In the genomic region with DNA sequence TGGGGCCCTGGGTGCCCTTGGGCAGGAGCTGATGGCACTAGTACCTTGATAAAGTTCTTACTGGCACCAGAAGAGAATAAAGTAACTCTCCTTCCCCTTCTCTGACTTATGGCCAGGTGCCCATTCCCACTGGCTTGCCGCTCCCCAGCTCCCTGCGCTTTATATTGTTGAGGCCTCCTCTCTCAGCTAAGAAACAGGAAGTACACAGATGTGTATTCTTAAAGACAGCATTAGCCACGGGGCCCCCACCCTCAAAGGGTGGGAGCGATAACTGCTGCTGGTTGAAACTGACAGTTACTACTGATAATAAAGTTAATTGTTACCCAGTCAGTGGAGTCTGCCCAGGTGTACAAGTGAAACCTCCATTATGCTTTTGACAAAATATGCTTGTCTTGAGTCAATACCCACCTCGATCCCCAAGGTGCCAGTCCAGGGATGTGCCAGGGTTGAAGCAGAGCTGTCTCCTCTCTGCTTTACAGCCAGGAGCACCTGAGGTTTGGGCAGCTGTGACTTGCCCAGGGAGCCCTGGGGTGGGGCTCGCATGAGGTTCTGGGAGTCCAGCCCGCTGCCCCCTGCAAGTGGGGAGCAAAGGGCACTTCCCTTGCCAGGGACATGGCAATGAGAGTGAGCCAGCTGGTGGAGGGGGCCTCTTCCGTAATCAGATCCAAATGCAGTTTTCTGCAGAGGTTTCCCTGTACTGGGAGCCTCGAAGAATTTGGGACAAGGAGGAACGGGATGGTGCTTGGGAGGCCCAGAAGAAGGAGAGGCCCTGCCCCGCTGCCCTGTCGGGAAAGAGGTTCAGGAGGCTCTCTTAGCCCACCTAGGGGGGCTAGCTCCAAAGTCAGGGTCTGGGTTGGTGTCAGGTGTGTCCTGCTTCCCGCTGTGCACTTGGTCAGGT, we compare ENCODE assay signal across 1 cellular context.
A peak's percentile ranks its signal among the peaks of the same experiment; 100 is the strongest.
TF ChIP-seq lines count a peak whose summit lies in the region.

No MANE protein-coding gene starts in this region.

TF ChIP-seq in K562, 482 proteins besides CTCF, POLR2A, EP300 and RAD21 (continued from another document and continues in another):
- TF ChIP-seq, protein P1, sequence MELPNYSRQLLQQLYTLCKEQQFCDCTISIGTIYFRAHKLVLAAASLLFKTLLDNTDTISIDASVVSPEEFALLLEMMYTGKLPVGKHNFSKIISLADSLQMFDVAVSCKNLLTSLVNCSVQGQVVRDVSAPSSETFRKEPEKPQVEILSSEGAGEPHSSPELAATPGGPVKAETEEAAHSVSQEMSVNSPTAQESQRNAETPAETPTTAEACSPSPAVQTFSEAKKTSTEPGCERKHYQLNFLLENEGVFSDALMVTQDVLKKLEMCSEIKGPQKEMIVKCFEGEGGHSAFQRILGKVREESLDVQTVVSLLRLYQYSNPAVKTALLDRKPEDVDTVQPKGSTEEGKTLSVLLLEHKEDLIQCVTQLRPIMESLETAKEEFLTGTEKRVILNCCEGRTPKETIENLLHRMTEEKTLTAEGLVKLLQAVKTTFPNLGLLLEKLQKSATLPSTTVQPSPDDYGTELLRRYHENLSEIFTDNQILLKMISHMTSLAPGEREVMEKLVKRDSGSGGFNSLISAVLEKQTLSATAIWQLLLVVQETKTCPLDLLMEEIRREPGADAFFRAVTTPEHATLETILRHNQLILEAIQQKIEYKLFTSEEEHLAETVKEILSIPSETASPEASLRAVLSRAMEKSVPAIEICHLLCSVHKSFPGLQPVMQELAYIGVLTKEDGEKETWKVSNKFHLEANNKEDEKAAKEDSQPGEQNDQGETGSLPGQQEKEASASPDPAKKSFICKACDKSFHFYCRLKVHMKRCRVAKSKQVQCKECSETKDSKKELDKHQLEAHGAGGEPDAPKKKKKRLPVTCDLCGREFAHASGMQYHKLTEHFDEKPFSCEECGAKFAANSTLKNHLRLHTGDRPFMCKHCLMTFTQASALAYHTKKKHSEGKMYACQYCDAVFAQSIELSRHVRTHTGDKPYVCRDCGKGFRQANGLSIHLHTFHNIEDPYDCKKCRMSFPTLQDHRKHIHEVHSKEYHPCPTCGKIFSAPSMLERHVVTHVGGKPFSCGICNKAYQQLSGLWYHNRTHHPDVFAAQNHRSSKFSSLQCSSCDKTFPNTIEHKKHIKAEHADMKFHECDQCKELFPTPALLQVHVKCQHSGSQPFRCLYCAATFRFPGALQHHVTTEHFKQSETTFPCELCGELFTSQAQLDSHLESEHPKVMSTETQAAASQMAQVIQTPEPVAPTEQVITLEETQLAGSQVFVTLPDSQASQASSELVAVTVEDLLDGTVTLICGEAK (IDR thresholded peaks at IDR 0.05), result peak; percentile 94
- TF ChIP-seq, protein P1 (CRISPR knock-in tag; IDR thresholded peaks at IDR 0.05), result peak; percentile 55
- TF ChIP-seq BACH1 (tag; IDR thresholded peaks at IDR 0.05) (no peak), RCOR1 (IDR thresholded peaks at IDR 0.05; ENCODE audit: borderline replicate concordance in 1 of 2, low read depth in 2 of 2, low read length in 2 of 2) (peak in 1 of 2 experiments; percentile 64; a peak in 1 of 4 replicates), HOXB6 (CRISPR knock-in tag; IDR thresholded peaks at IDR 0.05; ENCODE audit: borderline replicate concordance) (no peak), MECOM (CRISPR knock-in tag; IDR thresholded peaks at IDR 0.05) (0 out of 2 replicates have a peak, but pooled peaks have one; percentile 39), ZNF347 (CRISPR knock-in tag; IDR thresholded peaks at IDR 0.05; ENCODE audit: low read depth) (no peak), CBFA2T2 (conservative IDR thresholded peaks at IDR 0.05) (0 out of 2 replicates have a peak, but pooled peaks have one; percentile 25), LEF1 (IDR thresholded peaks at IDR 0.05) (peak; percentile 48; the same call in 1 of the 2 replicates), NRF1 (conservative IDR thresholded peaks at IDR 0.05 in 1 of 2, IDR thresholded peaks at IDR 0.05 in 1 of 2) (peak in 1 of 2 experiments; percentile 14; a peak in 1 of 4 replicates), POLR2AphosphoS5 (IDR thresholded peaks at IDR 0.05; ENCODE audit: control insufficient read depth, insufficient read depth, low read depth, low read length) (peak; percentile 64), POU5F1 (IDR thresholded peaks at IDR 0.05; ENCODE audit: borderline replicate concordance, low read depth, low read length, partially characterized antibody) (no peak), PHF8 (IDR thresholded peaks at IDR 0.05; ENCODE audit: borderline replicate concordance, low read length) (peak; percentile 44; the same call in 1 of the 2 replicates), DMBX1 (CRISPR knock-in tag; IDR thresholded peaks at IDR 0.05; ENCODE audit: borderline replicate concordance) (peak; percentile 41; the same call in 1 of the 2 replicates), MAZ (CRISPR knock-in tag; conservative IDR thresholded peaks at IDR 0.05 in 1 of 2, IDR thresholded peaks at IDR 0.05 in 1 of 2) (peak; percentile 37 to 86; a peak in 3 of 4 replicates), NEUROD1 (IDR thresholded peaks at IDR 0.05; ENCODE audit: borderline replicate concordance, low read depth, low read length, partially characterized antibody) (no peak), SOX6 (IDR thresholded peaks at IDR 0.05) (peak; percentile 89), TCFL5 (CRISPR knock-in tag; conservative IDR thresholded peaks at IDR 0.05) (no peak), ETV6 (IDR thresholded peaks at IDR 0.05; ENCODE audit: borderline replicate concordance in 1 of 2, low read depth in 2 of 2, low read length in 1 of 2) (peak in 1 of 2 experiments; percentile 59; a peak in 1 of 4 replicates), ETV6 (CRISPR knock-in tag; IDR thresholded peaks at IDR 0.05; ENCODE audit: borderline replicate concordance) (no peak), CHD4 (IDR thresholded peaks at IDR 0.05; ENCODE audit: insufficient read depth, insufficient replicate concordance, low read depth, low read length, poor library complexity, severe bottlenecking) (peak; percentile 84), RBFOX2 (IDR thresholded peaks at IDR 0.05; ENCODE audit: low read depth, low read length) (peak; percentile 38)
- TF ChIP-seq, protein P2, sequence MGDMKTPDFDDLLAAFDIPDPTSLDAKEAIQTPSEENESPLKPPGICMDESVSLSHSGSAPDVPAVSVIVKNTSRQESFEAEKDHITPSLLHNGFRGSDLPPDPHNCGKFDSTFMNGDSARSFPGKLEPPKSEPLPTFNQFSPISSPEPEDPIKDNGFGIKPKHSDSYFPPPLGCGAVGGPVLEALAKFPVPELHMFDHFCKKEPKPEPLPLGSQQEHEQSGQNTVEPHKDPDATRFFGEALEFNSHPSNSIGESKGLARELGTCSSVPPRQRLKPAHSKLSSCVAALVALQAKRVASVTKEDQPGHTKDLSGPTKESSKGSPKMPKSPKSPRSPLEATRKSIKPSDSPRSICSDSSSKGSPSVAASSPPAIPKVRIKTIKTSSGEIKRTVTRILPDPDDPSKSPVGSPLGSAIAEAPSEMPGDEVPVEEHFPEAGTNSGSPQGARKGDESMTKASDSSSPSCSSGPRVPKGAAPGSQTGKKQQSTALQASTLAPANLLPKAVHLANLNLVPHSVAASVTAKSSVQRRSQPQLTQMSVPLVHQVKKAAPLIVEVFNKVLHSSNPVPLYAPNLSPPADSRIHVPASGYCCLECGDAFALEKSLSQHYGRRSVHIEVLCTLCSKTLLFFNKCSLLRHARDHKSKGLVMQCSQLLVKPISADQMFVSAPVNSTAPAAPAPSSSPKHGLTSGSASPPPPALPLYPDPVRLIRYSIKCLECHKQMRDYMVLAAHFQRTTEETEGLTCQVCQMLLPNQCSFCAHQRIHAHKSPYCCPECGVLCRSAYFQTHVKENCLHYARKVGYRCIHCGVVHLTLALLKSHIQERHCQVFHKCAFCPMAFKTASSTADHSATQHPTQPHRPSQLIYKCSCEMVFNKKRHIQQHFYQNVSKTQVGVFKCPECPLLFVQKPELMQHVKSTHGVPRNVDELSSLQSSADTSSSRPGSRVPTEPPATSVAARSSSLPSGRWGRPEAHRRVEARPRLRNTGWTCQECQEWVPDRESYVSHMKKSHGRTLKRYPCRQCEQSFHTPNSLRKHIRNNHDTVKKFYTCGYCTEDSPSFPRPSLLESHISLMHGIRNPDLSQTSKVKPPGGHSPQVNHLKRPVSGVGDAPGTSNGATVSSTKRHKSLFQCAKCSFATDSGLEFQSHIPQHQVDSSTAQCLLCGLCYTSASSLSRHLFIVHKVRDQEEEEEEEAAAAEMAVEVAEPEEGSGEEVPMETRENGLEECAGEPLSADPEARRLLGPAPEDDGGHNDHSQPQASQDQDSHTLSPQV (IDR thresholded peaks at IDR 0.05), result peak; percentile 81
- TF ChIP-seq, protein P3, sequence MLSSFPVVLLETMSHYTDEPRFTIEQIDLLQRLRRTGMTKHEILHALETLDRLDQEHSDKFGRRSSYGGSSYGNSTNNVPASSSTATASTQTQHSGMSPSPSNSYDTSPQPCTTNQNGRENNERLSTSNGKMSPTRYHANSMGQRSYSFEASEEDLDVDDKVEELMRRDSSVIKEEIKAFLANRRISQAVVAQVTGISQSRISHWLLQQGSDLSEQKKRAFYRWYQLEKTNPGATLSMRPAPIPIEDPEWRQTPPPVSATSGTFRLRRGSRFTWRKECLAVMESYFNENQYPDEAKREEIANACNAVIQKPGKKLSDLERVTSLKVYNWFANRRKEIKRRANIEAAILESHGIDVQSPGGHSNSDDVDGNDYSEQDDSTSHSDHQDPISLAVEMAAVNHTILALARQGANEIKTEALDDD (IDR thresholded peaks at IDR 0.05), result peak; percentile 94
- TF ChIP-seq, protein P4, sequence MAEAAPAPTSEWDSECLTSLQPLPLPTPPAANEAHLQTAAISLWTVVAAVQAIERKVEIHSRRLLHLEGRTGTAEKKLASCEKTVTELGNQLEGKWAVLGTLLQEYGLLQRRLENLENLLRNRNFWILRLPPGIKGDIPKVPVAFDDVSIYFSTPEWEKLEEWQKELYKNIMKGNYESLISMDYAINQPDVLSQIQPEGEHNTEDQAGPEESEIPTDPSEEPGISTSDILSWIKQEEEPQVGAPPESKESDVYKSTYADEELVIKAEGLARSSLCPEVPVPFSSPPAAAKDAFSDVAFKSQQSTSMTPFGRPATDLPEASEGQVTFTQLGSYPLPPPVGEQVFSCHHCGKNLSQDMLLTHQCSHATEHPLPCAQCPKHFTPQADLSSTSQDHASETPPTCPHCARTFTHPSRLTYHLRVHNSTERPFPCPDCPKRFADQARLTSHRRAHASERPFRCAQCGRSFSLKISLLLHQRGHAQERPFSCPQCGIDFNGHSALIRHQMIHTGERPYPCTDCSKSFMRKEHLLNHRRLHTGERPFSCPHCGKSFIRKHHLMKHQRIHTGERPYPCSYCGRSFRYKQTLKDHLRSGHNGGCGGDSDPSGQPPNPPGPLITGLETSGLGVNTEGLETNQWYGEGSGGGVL (CRISPR knock-in tag; IDR thresholded peaks at IDR 0.05), result no peak
- TF ChIP-seq, protein P5, sequence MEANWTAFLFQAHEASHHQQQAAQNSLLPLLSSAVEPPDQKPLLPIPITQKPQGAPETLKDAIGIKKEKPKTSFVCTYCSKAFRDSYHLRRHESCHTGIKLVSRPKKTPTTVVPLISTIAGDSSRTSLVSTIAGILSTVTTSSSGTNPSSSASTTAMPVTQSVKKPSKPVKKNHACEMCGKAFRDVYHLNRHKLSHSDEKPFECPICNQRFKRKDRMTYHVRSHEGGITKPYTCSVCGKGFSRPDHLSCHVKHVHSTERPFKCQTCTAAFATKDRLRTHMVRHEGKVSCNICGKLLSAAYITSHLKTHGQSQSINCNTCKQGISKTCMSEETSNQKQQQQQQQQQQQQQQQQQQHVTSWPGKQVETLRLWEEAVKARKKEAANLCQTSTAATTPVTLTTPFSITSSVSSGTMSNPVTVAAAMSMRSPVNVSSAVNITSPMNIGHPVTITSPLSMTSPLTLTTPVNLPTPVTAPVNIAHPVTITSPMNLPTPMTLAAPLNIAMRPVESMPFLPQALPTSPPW (CRISPR knock-in tag; IDR thresholded peaks at IDR 0.05), result peak; percentile 86
- TF ChIP-seq, protein P6, sequence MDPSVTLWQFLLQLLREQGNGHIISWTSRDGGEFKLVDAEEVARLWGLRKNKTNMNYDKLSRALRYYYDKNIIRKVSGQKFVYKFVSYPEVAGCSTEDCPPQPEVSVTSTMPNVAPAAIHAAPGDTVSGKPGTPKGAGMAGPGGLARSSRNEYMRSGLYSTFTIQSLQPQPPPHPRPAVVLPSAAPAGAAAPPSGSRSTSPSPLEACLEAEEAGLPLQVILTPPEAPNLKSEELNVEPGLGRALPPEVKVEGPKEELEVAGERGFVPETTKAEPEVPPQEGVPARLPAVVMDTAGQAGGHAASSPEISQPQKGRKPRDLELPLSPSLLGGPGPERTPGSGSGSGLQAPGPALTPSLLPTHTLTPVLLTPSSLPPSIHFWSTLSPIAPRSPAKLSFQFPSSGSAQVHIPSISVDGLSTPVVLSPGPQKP (CRISPR knock-in tag; IDR thresholded peaks at IDR 0.05), result no peak
- TF ChIP-seq, protein P7, sequence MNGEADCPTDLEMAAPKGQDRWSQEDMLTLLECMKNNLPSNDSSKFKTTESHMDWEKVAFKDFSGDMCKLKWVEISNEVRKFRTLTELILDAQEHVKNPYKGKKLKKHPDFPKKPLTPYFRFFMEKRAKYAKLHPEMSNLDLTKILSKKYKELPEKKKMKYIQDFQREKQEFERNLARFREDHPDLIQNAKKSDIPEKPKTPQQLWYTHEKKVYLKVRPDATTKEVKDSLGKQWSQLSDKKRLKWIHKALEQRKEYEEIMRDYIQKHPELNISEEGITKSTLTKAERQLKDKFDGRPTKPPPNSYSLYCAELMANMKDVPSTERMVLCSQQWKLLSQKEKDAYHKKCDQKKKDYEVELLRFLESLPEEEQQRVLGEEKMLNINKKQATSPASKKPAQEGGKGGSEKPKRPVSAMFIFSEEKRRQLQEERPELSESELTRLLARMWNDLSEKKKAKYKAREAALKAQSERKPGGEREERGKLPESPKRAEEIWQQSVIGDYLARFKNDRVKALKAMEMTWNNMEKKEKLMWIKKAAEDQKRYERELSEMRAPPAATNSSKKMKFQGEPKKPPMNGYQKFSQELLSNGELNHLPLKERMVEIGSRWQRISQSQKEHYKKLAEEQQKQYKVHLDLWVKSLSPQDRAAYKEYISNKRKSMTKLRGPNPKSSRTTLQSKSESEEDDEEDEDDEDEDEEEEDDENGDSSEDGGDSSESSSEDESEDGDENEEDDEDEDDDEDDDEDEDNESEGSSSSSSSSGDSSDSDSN (IDR thresholded peaks at IDR 0.05; ENCODE audit: borderline replicate concordance in 1 of 2, low read depth in 2 of 2, low read length in 2 of 2), result peak in 1 of 2 experiments; percentile 51; a peak in 1 of 4 replicates
